Comparison of ENCODE assay signal across 14 cellular contexts in genomic region chr2:2769481-2770431, GRCh38.
A peak's percentile ranks its signal among the peaks of the same experiment; 100 is the strongest.
DNase-seq lines count a peak whose midpoint lies in the region; ATAC-seq and TF ChIP-seq lines count a peak whose summit lies in the region.
"Had no signal": no experiment of that assay in that cellular context is flagged by ENCODE, and none has a peak within 500 bp of the region (broad histone marks: within the 10 kb centered on the region; RNA-seq: fewer than 3 reads in every experiment).

No MANE protein-coding gene starts in this region.

- H3K27ac Mint-ChIP-seq in brain = peak overlapping the region; percentile 78 to 97 (median 92)
- H3K27ac Mint-ChIP-seq: CD4-positive, CD25-positive, alpha-beta regulatory T cell; endodermal cell had no signal

- no peak for TF ChIP-seq RAD21 in HCT116 (IDR thresholded peaks at IDR 0.05; ENCODE audit: low read depth)

- POLR2A ChIA-PET in HCT116 (lab: Charles Lee) (no interaction called here), HEK293T (lab: Yijun Ruan, JAX) (no interaction called here)

- no peaks in the 10 kb centered on the region for H3K36me3 Mint-ChIP-seq in brain
- H3K36me3 Mint-ChIP-seq: CD4-positive, CD25-positive, alpha-beta regulatory T cell had no signal

- H4K20me1 ChIP-seq in HCT116 (ENCODE audit: insufficient read depth) = no peaks in the 10 kb centered on the region

- no peak overlapping the region for H3K4me2 ChIP-seq in HCT116 (ENCODE audit: low read length)

- no peaks in the 10 kb centered on the region for H3K79me2 ChIP-seq in HCT116 (ENCODE audit: insufficient read depth, low read length)

- H3K9me2 ChIP-seq in HCT116 (ENCODE audit: insufficient read depth) = no peaks in the 10 kb centered on the region

- H3K36me3 ChIP-seq in HCT116 (ENCODE audit: control insufficient read depth in 1 of 2, insufficient read depth in 2 of 2, low read length in 2 of 2) = no peaks in the 10 kb centered on the region
- H3K36me3 ChIP-seq in rectal smooth muscle tissue (ENCODE audit: control insufficient read depth, insufficient read depth, low read length) = no peaks in the 10 kb centered on the region
- no peaks in the 10 kb centered on the region for H3K36me3 ChIP-seq in prostate gland

- TF ChIP-seq CTCF in HCT116 (IDR thresholded peaks at IDR 0.05 in 2 of 3, conservative IDR thresholded peaks at IDR 0.05 in 1 of 3; ENCODE audit: borderline replicate concordance in 1 of 3, insufficient read depth in 1 of 3, low read depth in 2 of 3, low read length in 2 of 3) (no peak), brain (conservative IDR thresholded peaks at IDR 0.05) (no peak), prostate gland (IDR thresholded peaks at IDR 0.05) (no peak)

- no TSS peak for BruUV-seq in HCT116 (replicated peaks; lab: Mats Ljungman, UMichigan)

- 50% methylated on average over 28 of the region's 28 CpGs for WGBS in prostate gland

- no peak overlapping the region for H3K27ac ChIP-seq in HCT116 (ENCODE audit: low read depth, low read length)
- H3K27ac ChIP-seq in rectal smooth muscle tissue (ENCODE audit: low read depth, low read length) = peak overlapping the region; percentile 82
- no peak overlapping the region for H3K27ac ChIP-seq in prostate gland
- H3K27ac ChIP-seq: VCaP had no signal

- RAD21 ChIA-PET in HCT116 (lab: Charles Lee; ENCODE audit: low non-redundant PET in 1 of 2, low total read pairs in 2 of 2, uncharacterized antibody in 2 of 2, unreplicated experiment in 2 of 2) = no interaction called here

- no peak overlapping the region for H3K4me3 ChIP-seq in HCT116 (replicated peaks in 1 of 2; ENCODE audit: low read depth in 1 of 2, low read length in 2 of 2)
- H3K4me3 ChIP-seq in rectal smooth muscle tissue (ENCODE audit: low read length) = peak overlapping the region; percentile 10
- H3K4me3 ChIP-seq in prostate gland = no peak overlapping the region

- H3K9ac ChIP-seq in HCT116 (ENCODE audit: low read length) (no peak overlapping the region), rectal smooth muscle tissue (ENCODE audit: low read length) (no peak overlapping the region)

- H3K27me3 Mint-ChIP-seq in brain = peaks cover 20% of the 10 kb centered on the region
- H3K27me3 Mint-ChIP-seq: CD4-positive, CD25-positive, alpha-beta regulatory T cell had no signal

- intact Hi-C loops in HCT116 (cut with micrococcal nuclease) (no loop called here), prostate gland (cut with DNase I) (no loop called here)

- H3K9me3 ChIP-seq in HCT116 (ENCODE audit: control insufficient read depth in 1 of 2, insufficient read depth in 1 of 2, low read depth in 1 of 2, low read length in 2 of 2) = no peaks in the 10 kb centered on the region
- H3K9me3 ChIP-seq in prostate gland = no peaks in the 10 kb centered on the region

- peaks cover 3% of the 10 kb centered on the region; the same call in 1 of the 2 replicates for H3K27me3 ChIP-seq in HCT116 (ENCODE audit: insufficient read depth, low read length)
- H3K27me3 ChIP-seq in rectal smooth muscle tissue (ENCODE audit: control insufficient read depth, insufficient read depth, low read length) = no peaks in the 10 kb centered on the region
- H3K27me3 ChIP-seq in prostate gland (replicated peaks; ENCODE audit: insufficient read depth) = no peaks in the 10 kb centered on the region

- CTCF ChIA-PET in HCT116 (lab: Charles Lee) = no interaction called here
- CTCF ChIA-PET in HEK293T (lab: Yijun Ruan, JAX) = no interaction called here

- H3K9me3 Mint-ChIP-seq in brain = peaks cover 0 to 4% (median 0%) of the 10 kb centered on the region in 5 experiments
- H3K9me3 Mint-ChIP-seq: endodermal cell had no signal

- H3K4me3 Mint-ChIP-seq in brain = peak overlapping the region in 3 of 5 experiments; percentile 10 to 64 (median 18)
- H3K4me3 Mint-ChIP-seq: CD4-positive, CD25-positive, alpha-beta regulatory T cell; endodermal cell had no signal

- peaks cover 28% of the 10 kb centered on the region for H3K4me1 Mint-ChIP-seq in brain
- H3K4me1 Mint-ChIP-seq: CD4-positive, CD25-positive, alpha-beta regulatory T cell had no signal

- no peaks in the 10 kb centered on the region for H3K4me1 ChIP-seq in HCT116 (ENCODE audit: control insufficient read depth in 1 of 2, insufficient read depth in 2 of 2, low read length in 2 of 2)
- peaks cover 8% of the 10 kb centered on the region for H3K4me1 ChIP-seq in rectal smooth muscle tissue (ENCODE audit: control insufficient read depth, insufficient read depth, low read length)
- H3K4me1 ChIP-seq in prostate gland (replicated peaks) = no peaks in the 10 kb centered on the region

- no peak for TF ChIP-seq POLR2A in HCT116 (IDR thresholded peaks at IDR 0.05; ENCODE audit: borderline replicate concordance, extremely low read depth, insufficient read depth, insufficient read length)
- no peak for TF ChIP-seq POLR2A in prostate gland (IDR thresholded peaks at IDR 0.05)

- ATAC-seq in HCT116 = 0 out of 2 replicates have a peak, but pooled peaks have one; percentile 27
- ATAC-seq in HG03196 (IDR thresholded peaks at IDR 0.05; ENCODE audit: unreplicated experiment) = no peak

- no peak overlapping the region for H2AFZ ChIP-seq in HCT116 (ENCODE audit: low read depth, low read length, poor library complexity, severe bottlenecking)

- DNase-seq in HCT116 (ENCODE audit: low read depth, low spot score) (no peak), hippocampal formation (lab: John Stamatoyannopoulos, UW) (peak; percentile 31 to 43), HEK293T (ENCODE audit: extremely low spot score) (no peak), prostate gland (ENCODE audit: low spot score) (no peak), NCI-H187 treated with DMSO at 0.1 percent for 48 hours (lab: John Stamatoyannopoulos, UW) (no peak)
- DNase-seq: CD4-positive, CD25-positive, alpha-beta regulatory T cell; endodermal cell; NCI-H2081; RPMI8226; stimulated activated naive CD4-positive, alpha-beta T cell had no signal

TF ChIP-seq in HCT116, 20 proteins besides CTCF, POLR2A, EP300 and RAD21:
- TF ChIP-seq EZH2 (IDR thresholded peaks at IDR 0.05) = no peak
- no peak for TF ChIP-seq SIN3A (IDR thresholded peaks at IDR 0.05; ENCODE audit: low read depth)
- no peak for TF ChIP-seq YY1 (IDR thresholded peaks at IDR 0.05; ENCODE audit: extremely low read depth, insufficient replicate concordance, low read depth, low read length)
- no peak for TF ChIP-seq SP1 (IDR thresholded peaks at IDR 0.05; ENCODE audit: low read depth)
- no peak for TF ChIP-seq ATF3 (IDR thresholded peaks at IDR 0.05)
- TF ChIP-seq EGR1 (IDR thresholded peaks at IDR 0.05; ENCODE audit: low read depth) = no peak

TF ChIP-seq in HEK293T, 16 proteins besides CTCF, POLR2A, EP300 and RAD21:
- no peak for TF ChIP-seq NFRKB (IDR thresholded peaks at IDR 0.05)
TF ChIP-seq in HEK293T: peak in this region for 0.

Comparison
In these comparisons a context has a peak if more than half of its experiments do, and no peak if none do; other contexts are left out.
1. DNase-seq: peak in hippocampal formation (2 of 2); none in HCT116 (single experiment), HEK293T (single experiment), prostate gland (single experiment) and NCI-H187 treated with DMSO at 0.1 percent for 48 hours (single experiment).